ENCODE assay signal across 22 cellular contexts in the genomic region with DNA sequence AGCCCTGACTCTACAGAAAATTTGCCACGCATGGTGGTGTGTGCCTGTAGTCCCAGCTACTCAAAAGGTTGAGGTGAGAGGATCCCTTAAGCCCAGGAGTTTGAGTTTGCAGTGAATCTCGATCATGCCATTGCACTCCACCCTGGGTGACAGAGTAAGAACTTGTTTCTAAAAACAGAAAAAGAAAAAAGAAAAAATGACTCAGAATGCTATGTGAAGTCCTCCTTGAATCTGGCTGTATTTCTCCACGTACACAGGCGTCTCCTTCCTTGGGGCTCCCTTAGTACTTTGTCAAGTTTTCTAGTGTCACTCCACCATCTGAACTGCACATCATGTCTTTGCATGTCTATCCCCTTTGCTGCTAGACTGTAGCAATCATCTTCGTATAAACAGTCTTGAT.
"Had no signal": no experiment of that assay in that cellular context is flagged by ENCODE, and none has a peak within 500 bp of the region (broad histone marks: within the 10 kb centered on the region; RNA-seq: fewer than 3 reads in every experiment).

No MANE protein-coding gene starts in this region.

- H3K9me3 ChIP-seq: SK-N-SH had no signal

- DNase-seq: IMR-90, Kasumi-1, MM.1S, NCI-H1092 treated with DMSO at 0.1 percent for 48 hours, NCI-H1436, NCI-H187, NCI-H2029, NCI-H2081 treated with DMSO at 0.1 percent for 48 hours, NCI-H2171, NCI-H226, NCI-H446, NCI-H510A, NCI-H524 treated with DMSO at 0.1 percent for 48 hours, NCI-H69, NCI-H774, PC-3, SHP77, SK-N-SH had no signal

- FAIRE-seq: HepG2, K562 had no signal

- H3K4me3 ChIP-seq: K562 had no signal

- H3K4me2 ChIP-seq: KMS-11, SK-N-SH had no signal

- H3K9ac ChIP-seq: KMS-11, SK-N-SH had no signal

- H3K27ac ChIP-seq: KMS-11, RWPE1 had no signal
